In genomic region chr2:230916218-230916617, GRCh38 we compare ENCODE assay signal across 15 cellular contexts. TPM values are rescaled to one million over a fixed set of nuclear protein-coding genes. Genes with fewer than 3 reads are reported as not detected.
DNase-seq lines count a peak whose midpoint lies in the region; ATAC-seq and TF ChIP-seq lines count a peak whose summit lies in the region.
"Had no signal": no experiment of that assay in that cellular context is flagged by ENCODE, and none has a peak within 500 bp of the region (broad histone marks: within the 10 kb centered on the region; RNA-seq: fewer than 3 reads in every experiment).

No MANE protein-coding gene starts in this region.

- no peak for ATAC-seq in lower lobe of right lung
- ATAC-seq: GM23338 had no signal

- H3K27ac ChIP-seq in lower lobe of right lung (no peak overlapping the region), esophagus muscularis mucosa (replicated peaks in 1 of 4) (no peak overlapping the region), transverse colon (no peak overlapping the region)

- H3K4me1 Mint-ChIP-seq in activated naive CD4-positive, alpha-beta T cell treated with anti-CD3 and anti-CD28 coated beads, Interleukin-2, amount 10 ng/mL, durations not matched to agents 7 days and 5 days, result peaks cover 13% of the 10 kb centered on the region
- peaks cover 38% of the 10 kb centered on the region for H3K4me1 Mint-ChIP-seq in activated naive CD4-positive, alpha-beta T cell treated with anti-CD3 and anti-CD28 coated beads for 36 hours (ENCODE audit: low read depth)

- H3K4me1 ChIP-seq in lower lobe of right lung, result no peaks in the 10 kb centered on the region
- H3K4me1 ChIP-seq in esophagus muscularis mucosa, result no peaks in the 10 kb centered on the region
- H3K4me1 ChIP-seq in transverse colon, result peaks cover 0 to 5% (median 2%) of the 10 kb centered on the region in 4 donors

- H3K27me3 Mint-ChIP-seq in activated naive CD4-positive, alpha-beta T cell treated with anti-CD3 and anti-CD28 coated beads, Interleukin-2, amount 10 ng/mL, durations not matched to agents 7 days and 5 days, result peaks cover 17% of the 10 kb centered on the region
- H3K27me3 Mint-ChIP-seq in activated naive CD4-positive, alpha-beta T cell treated with anti-CD3 and anti-CD28 coated beads for 36 hours (ENCODE audit: low read depth), result peaks cover 1% of the 10 kb centered on the region
- H3K27me3 Mint-ChIP-seq: CD4-positive, alpha-beta T cell had no signal

- no peak overlapping the region for H3K4me3 Mint-ChIP-seq in activated naive CD4-positive, alpha-beta T cell treated with anti-CD3 and anti-CD28 coated beads, Interleukin-2, amount 10 ng/mL, durations not matched to agents 7 days and 5 days
- H3K4me3 Mint-ChIP-seq in activated naive CD4-positive, alpha-beta T cell treated with anti-CD3 and anti-CD28 coated beads for 36 hours, result no peak overlapping the region
- H3K4me3 Mint-ChIP-seq: CD4-positive, alpha-beta T cell; GM23338 had no signal

- H3K9me3 Mint-ChIP-seq in activated naive CD4-positive, alpha-beta T cell treated with anti-CD3 and anti-CD28 coated beads, Interleukin-2, amount 10 ng/mL, durations not matched to agents 7 days and 5 days, result no peaks in the 10 kb centered on the region
- H3K9me3 Mint-ChIP-seq in activated naive CD4-positive, alpha-beta T cell treated with anti-CD3 and anti-CD28 coated beads for 36 hours, result no peaks in the 10 kb centered on the region
- H3K9me3 Mint-ChIP-seq: CD4-positive, alpha-beta T cell; GM23338 had no signal

- H3K9me3 ChIP-seq in lower lobe of right lung, result no peaks in the 10 kb centered on the region
- no peaks in the 10 kb centered on the region for H3K9me3 ChIP-seq in esophagus muscularis mucosa
- H3K9me3 ChIP-seq in transverse colon, result no peaks in the 10 kb centered on the region

- H3K4me3 ChIP-seq in lower lobe of right lung (no peak overlapping the region), esophagus muscularis mucosa (no peak overlapping the region), transverse colon (no peak overlapping the region)
- H3K4me3 ChIP-seq: GM23338 had no signal

- no peak for TF ChIP-seq POLR2A in esophagus muscularis mucosa (IDR thresholded peaks at IDR 0.05; ENCODE audit: low read depth)
- TF ChIP-seq POLR2A in transverse colon (IDR thresholded peaks at IDR 0.05), result no peak

- TF ChIP-seq EP300 in esophagus muscularis mucosa (IDR thresholded peaks at IDR 0.05) (no peak), transverse colon (IDR thresholded peaks at IDR 0.05; ENCODE audit: low read depth) (no peak)

- in situ Hi-C loops in transverse colon (cut with MboI; ENCODE audit: low pct_ligation_motif_present in 1 of 4, low pct_unique_long_range_greater_than_20kb in 1 of 4, low sequenced_read_pairs in 3 of 4) (loop anchor here in 2 of 4 donors (10.0 kb wide), 2 partner anchors 61 to 81 kb away; no protein-coding TSS in a partner anchor), G401 (cut with HindIII; ENCODE audit: low sequenced_read_pairs) (no loop called here)

- intact Hi-C loops in activated naive CD4-positive, alpha-beta T cell treated with anti-CD3 and anti-CD28 coated beads for 36 hours (cut with micrococcal nuclease), result no loop called here
- intact Hi-C loops in lower lobe of right lung (cut with DNase I) (no loop called here), esophagus muscularis mucosa (cut with DNase I) (no loop called here), transverse colon (cut with DNase I; ENCODE audit: low total_unique reads) (no loop called here)

- H3K27ac Mint-ChIP-seq in activated naive CD4-positive, alpha-beta T cell treated with anti-CD3 and anti-CD28 coated beads, Interleukin-2, amount 10 ng/mL, durations not matched to agents 7 days and 5 days, result no peak overlapping the region
- no peak overlapping the region for H3K27ac Mint-ChIP-seq in activated naive CD4-positive, alpha-beta T cell treated with anti-CD3 and anti-CD28 coated beads for 36 hours
- H3K27ac Mint-ChIP-seq: CD4-positive, alpha-beta T cell; GM23338 had no signal

- no peaks in the 10 kb centered on the region for H3K27me3 ChIP-seq in lower lobe of right lung (ENCODE audit: low read depth)
- peaks cover 0 to 10% (median 0%) of the 10 kb centered on the region in 4 donors for H3K27me3 ChIP-seq in esophagus muscularis mucosa
- peaks cover 13% of the 10 kb centered on the region for H3K27me3 ChIP-seq in transverse colon

- TF ChIP-seq CTCF in lower lobe of right lung (IDR thresholded peaks at IDR 0.05) (no peak), esophagus muscularis mucosa (IDR thresholded peaks at IDR 0.05) (no peak), transverse colon (IDR thresholded peaks at IDR 0.05) (no peak)

- no peaks in the 10 kb centered on the region for H3K36me3 Mint-ChIP-seq in activated naive CD4-positive, alpha-beta T cell treated with anti-CD3 and anti-CD28 coated beads, Interleukin-2, amount 10 ng/mL, durations not matched to agents 7 days and 5 days
- H3K36me3 Mint-ChIP-seq in activated naive CD4-positive, alpha-beta T cell treated with anti-CD3 and anti-CD28 coated beads for 36 hours (ENCODE audit: low read depth), result no peaks in the 10 kb centered on the region

- DNase-seq in activated naive CD4-positive, alpha-beta T cell treated with anti-CD3 and anti-CD28 coated beads, Interleukin-2, amount 10 ng/mL, durations not matched to agents 7 days and 5 days, result peak; percentile 15
- DNase-seq in activated naive CD4-positive, alpha-beta T cell treated with anti-CD3 and anti-CD28 coated beads for 36 hours, result no peak
- peak; percentile 4 for DNase-seq in activated CD8-positive, alpha-beta memory T cell treated with anti-CD3 and anti-CD28 coated beads, Interleukin-2, amount 50 U/mL, for 4 hours
- peak; percentile 9 for DNase-seq in lower lobe of right lung
- no peak for DNase-seq in esophagus muscularis mucosa (ENCODE audit: extremely low spot score)
- no peak for DNase-seq in transverse colon
- DNase-seq in G401 (ENCODE audit: low spot score), result no peak
- DNase-seq: CD4-positive, alpha-beta T cell; NCI-H146; NCI-H2227 treated with DMSO at 0.1 percent for 48 hours; NCI-H69; NK-92 treated with Interleukin-12 subunit alpha and Interleukin-12 subunit beta, amount 100 ng/mL, for 24 hours; OCI-M1; RPMI8226 had no signal

- no peaks in the 10 kb centered on the region for H3K36me3 ChIP-seq in lower lobe of right lung
- H3K36me3 ChIP-seq in esophagus muscularis mucosa, result no peaks in the 10 kb centered on the region
- no peaks in the 10 kb centered on the region for H3K36me3 ChIP-seq in transverse colon

- CTCF ChIA-PET in activated naive CD4-positive, alpha-beta T cell treated with anti-CD3 and anti-CD28 coated beads, Interleukin-2, amount 10 ng/mL, durations not matched to agents 7 days and 5 days (lab: Charles Lee), result no interaction called here
- CTCF ChIA-PET in activated naive CD4-positive, alpha-beta T cell treated with anti-CD3 and anti-CD28 coated beads for 36 hours (lab: Charles Lee), result no interaction called here

- WGBS in esophagus muscularis mucosa, result 87% methylated on average over 7 of the region's 7 CpGs
- WGBS in transverse colon (ENCODE audit: low coverage in 1 of 2), 2 donors, result 73 to 84% methylated on average over 5 to 7 of the region's 7 CpGs

RNA-seq across cellular contexts. Expression of gene GPR55, which starts 8.8 kb away (rescaled TPM):
- under 1 TPM; 0.35 to 0.43 TPM for total RNA-seq in activated naive CD4-positive, alpha-beta T cell treated with anti-CD3 and anti-CD28 coated beads for 36 hours
- total RNA-seq in lower lobe of right lung (0.74 TPM), esophagus muscularis mucosa (under 1 TPM in 2 of 4 donors, not detected in 2; 0.29 to 0.42 TPM), transverse colon (10 to 100 TPM in 1 of 4 donors, 1 to 10 TPM in 2, under 1 TPM in 1; 0.40 to 16.1 (median 2.0) TPM)
- not detected in 2 replicates for total RNA-seq in G401 (2014; rRNA removed; shearing (Covaris generic))
- total RNA-seq: GM23338 had no signal

RNA-seq across cellular contexts. Expression of gene ITM2C, which starts 51.5 kb away (rescaled TPM):
- total RNA-seq in activated naive CD4-positive, alpha-beta T cell treated with anti-CD3 and anti-CD28 coated beads for 36 hours, result 10 to 100 TPM; 13.0 to 13.6 TPM
- total RNA-seq in lower lobe of right lung (27.6 TPM), esophagus muscularis mucosa (100 to 1,000 TPM in 2 of 4 donors, 10 to 100 TPM in 2; 84.0 to 145 (median 101) TPM), transverse colon (1,000 to 10,000 TPM in 3 of 4 donors, 100 to 1,000 TPM in 1; 911 to 2,535 (median 1,776) TPM)
- total RNA-seq in G401 (2014; rRNA removed; shearing (Covaris generic)), result 232 and 273 TPM in 2 replicates

Comparison
In these comparisons a context has a peak if more than half of its experiments do, and no peak if none do; other contexts are left out.
1. DNase-seq: peak in activated naive CD4-positive, alpha-beta T cell treated with anti-CD3 and anti-CD28 coated beads, Interleukin-2, amount 10 ng/mL, durations not matched to agents 7 days and 5 days (single experiment), activated CD8-positive, alpha-beta memory T cell treated with anti-CD3 and anti-CD28 coated beads, Interleukin-2, amount 50 U/mL, for 4 hours (single experiment) and lower lobe of right lung (single experiment); none in activated naive CD4-positive, alpha-beta T cell treated with anti-CD3 and anti-CD28 coated beads for 36 hours (single experiment), esophagus muscularis mucosa (single experiment), transverse colon (single experiment) and G401 (single experiment).